ENCODE assay signal across 10 cellular contexts in the genomic region with DNA sequence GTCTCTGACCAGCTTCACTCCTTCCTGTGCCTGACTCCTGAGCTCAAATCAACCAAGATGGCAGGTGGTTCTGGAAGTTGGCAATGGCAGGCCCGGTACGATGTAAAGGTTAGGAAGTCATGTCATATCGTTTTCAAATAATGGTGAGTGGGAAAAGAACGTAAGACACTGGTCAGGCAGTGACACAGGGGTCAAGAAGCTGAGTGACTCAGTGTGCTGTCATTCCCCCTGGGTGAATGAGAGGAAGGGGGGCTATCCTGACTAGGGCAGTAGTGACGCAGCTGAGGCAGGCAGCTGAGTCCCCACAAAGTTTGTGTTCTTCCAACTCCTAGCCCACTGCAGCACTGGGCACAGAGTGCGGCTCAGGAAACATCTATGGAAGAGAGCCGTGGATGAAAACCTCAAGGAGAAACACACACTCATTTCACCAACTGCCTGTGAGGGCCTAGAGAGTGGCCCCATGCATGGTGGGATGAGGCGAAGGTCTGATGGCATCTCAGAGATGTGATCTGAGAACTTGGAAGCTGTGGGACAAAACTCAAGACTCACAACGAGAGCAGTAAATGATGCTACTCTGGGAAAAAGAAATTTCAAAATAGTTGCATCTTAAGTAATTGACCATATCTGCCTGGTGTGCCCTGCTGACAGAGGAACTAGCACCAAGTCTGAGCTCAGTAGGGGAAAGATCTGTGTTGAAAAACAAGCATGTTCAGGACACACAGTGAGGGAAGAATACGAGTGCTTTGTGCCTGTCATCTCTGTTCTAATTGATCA. TPM values are rescaled to one million over a fixed set of nuclear protein-coding genes. Genes with fewer than 3 reads are reported as not detected.
DNase-seq lines count a peak whose midpoint lies in the region; ATAC-seq and TF ChIP-seq lines count a peak whose summit lies in the region.
"Had no signal": no experiment of that assay in that cellular context is flagged by ENCODE, and none has a peak within 500 bp of the region (broad histone marks: within the 10 kb centered on the region; RNA-seq: fewer than 3 reads in every experiment).

No MANE protein-coding gene starts in this region.

- CTCF ChIA-PET in SK-N-SH (lab: Yijun Ruan, JAX): interaction anchor here (1.1 to 1.7 kb wide), 7 partner anchors 15 to 75 kb away, joined by 3 to 6 read pairs (median 3); a partner anchor contains a TSS

- no peak for ATAC-seq in GM19455 (IDR thresholded peaks at IDR 0.05; ENCODE audit: unreplicated experiment)

- peaks cover 3% of the 10 kb centered on the region in 2 experiments for H3K36me3 ChIP-seq in SK-N-SH (replicated peaks in 1 of 2; ENCODE audit: control insufficient read depth in 1 of 2, insufficient read depth in 2 of 2, low read length in 1 of 2)

- H3K4me3 ChIP-seq in SK-N-SH (ENCODE audit: low read depth in 2 of 2, low read length in 1 of 2): no peak overlapping the region
- H3K4me3 ChIP-seq in fibroblast of villous mesenchyme (ENCODE audit: low read depth, low read length): no peak overlapping the region

- DNase-seq in SK-N-SH (no peak), fibroblast of villous mesenchyme (ENCODE audit: low read depth) (peak; percentile 97), posterior vena cava (ENCODE audit: low spot score) (peak; percentile 89), mucosa of gallbladder (ENCODE audit: low spot score) (no peak), GDM1 (lab: John Stamatoyannopoulos, UW) (no peak), cerebellar cortex (ENCODE audit: low spot score) (no peak)
- DNase-seq: DMS79, NCI-H526 treated with DMSO at 0.1 percent for 48 hours had no signal

- H3K9me3 ChIP-seq in SK-N-SH: no peaks in the 10 kb centered on the region

- peaks cover 16% of the 10 kb centered on the region for H3F3A ChIP-seq in SK-N-SH (replicated peaks; ENCODE audit: insufficient read depth)

- TF ChIP-seq EP300 in SK-N-SH (IDR thresholded peaks at IDR 0.05; ENCODE audit: borderline replicate concordance in 1 of 2, low read depth in 1 of 2, low read length in 1 of 2): peak; percentile 48 to 97; a peak in 3 of 4 replicates

- H2AFZ ChIP-seq in SK-N-SH (ENCODE audit: low read depth): no peak overlapping the region

- peaks cover 26 to 41% of the 10 kb centered on the region in 2 experiments; a peak in 3 of 4 replicates for H3K4me1 ChIP-seq in SK-N-SH (ENCODE audit: control insufficient read depth in 1 of 2, insufficient read depth in 2 of 2, low read depth in 1 of 2, low read length in 1 of 2)

- peak overlapping the region; percentile 53 for H3K4me2 ChIP-seq in SK-N-SH

- POLR2A ChIA-PET in SK-N-SH (lab: Yijun Ruan, JAX): no interaction called here

- intact Hi-C loops in posterior vena cava (cut with DNase I): no loop called here

- H3K79me2 ChIP-seq in SK-N-SH (ENCODE audit: insufficient read depth): peaks cover 98% of the 10 kb centered on the region

- H3K27me3 ChIP-seq in SK-N-SH (ENCODE audit: insufficient read depth): no peaks in the 10 kb centered on the region

- TF ChIP-seq RAD21 in SK-N-SH (IDR thresholded peaks at IDR 0.05; ENCODE audit: low read length): no peak; the same call in 1 of the 2 replicates

- 26% methylated on average over 10 of the region's 10 CpGs for WGBS in SK-N-SH (ENCODE audit: low lambda C conversion rate)

- H3K9me2 ChIP-seq in SK-N-SH: no peaks in the 10 kb centered on the region

- peak overlapping the region; percentile 58 for H3K9ac ChIP-seq in SK-N-SH

- H4K20me1 ChIP-seq in SK-N-SH (ENCODE audit: insufficient read depth): no peaks in the 10 kb centered on the region; the same call in 1 of the 2 replicates

- H3K27ac ChIP-seq in C4-2B: peak overlapping the region; percentile 46
- peak overlapping the region; percentile 68 to 94 for H3K27ac ChIP-seq in SK-N-SH (ENCODE audit: low read depth in 2 of 2, low read length in 1 of 2)

- no peak for TF ChIP-seq CTCF in C4-2B (conservative IDR thresholded peaks at IDR 0.05)
- no peak for TF ChIP-seq CTCF in SK-N-SH (IDR thresholded peaks at IDR 0.05)
- no peak for TF ChIP-seq CTCF in fibroblast of villous mesenchyme (IDR thresholded peaks at IDR 0.05; ENCODE audit: insufficient read depth, low read depth, low read length)

TF ChIP-seq in SK-N-SH, 30 proteins besides CTCF, POLR2A, EP300 and RAD21 (continues in another document):
- peak; percentile 96 for TF ChIP-seq TCF12 (IDR thresholded peaks at IDR 0.05)
- TF ChIP-seq, protein P1, sequence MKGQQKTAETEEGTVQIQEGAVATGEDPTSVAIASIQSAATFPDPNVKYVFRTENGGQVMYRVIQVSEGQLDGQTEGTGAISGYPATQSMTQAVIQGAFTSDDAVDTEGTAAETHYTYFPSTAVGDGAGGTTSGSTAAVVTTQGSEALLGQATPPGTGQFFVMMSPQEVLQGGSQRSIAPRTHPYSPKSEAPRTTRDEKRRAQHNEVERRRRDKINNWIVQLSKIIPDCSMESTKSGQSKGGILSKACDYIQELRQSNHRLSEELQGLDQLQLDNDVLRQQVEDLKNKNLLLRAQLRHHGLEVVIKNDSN (IDR thresholded peaks at IDR 0.05; ENCODE audit: borderline replicate concordance, low read depth): no peak
- peak; percentile 100 for TF ChIP-seq JUND (IDR thresholded peaks at IDR 0.05)
- TF ChIP-seq GATA2 (CRISPR knock-in tag; IDR thresholded peaks at IDR 0.05): no peak
- peak; percentile 88 for TF ChIP-seq NFIC (IDR thresholded peaks at IDR 0.05; ENCODE audit: borderline replicate concordance)
- TF ChIP-seq CHD2 (IDR thresholded peaks at IDR 0.05; ENCODE audit: low read length, partially characterized antibody): no peak
- no peak for TF ChIP-seq RFX5 (IDR thresholded peaks at IDR 0.05; ENCODE audit: low read length)
- no peak for TF ChIP-seq MEF2A (IDR thresholded peaks at IDR 0.05; ENCODE audit: borderline replicate concordance, low read depth)
- TF ChIP-seq FOSL2 (IDR thresholded peaks at IDR 0.05; ENCODE audit: borderline replicate concordance, low read depth): peak; percentile 100
- TF ChIP-seq, protein P2, sequence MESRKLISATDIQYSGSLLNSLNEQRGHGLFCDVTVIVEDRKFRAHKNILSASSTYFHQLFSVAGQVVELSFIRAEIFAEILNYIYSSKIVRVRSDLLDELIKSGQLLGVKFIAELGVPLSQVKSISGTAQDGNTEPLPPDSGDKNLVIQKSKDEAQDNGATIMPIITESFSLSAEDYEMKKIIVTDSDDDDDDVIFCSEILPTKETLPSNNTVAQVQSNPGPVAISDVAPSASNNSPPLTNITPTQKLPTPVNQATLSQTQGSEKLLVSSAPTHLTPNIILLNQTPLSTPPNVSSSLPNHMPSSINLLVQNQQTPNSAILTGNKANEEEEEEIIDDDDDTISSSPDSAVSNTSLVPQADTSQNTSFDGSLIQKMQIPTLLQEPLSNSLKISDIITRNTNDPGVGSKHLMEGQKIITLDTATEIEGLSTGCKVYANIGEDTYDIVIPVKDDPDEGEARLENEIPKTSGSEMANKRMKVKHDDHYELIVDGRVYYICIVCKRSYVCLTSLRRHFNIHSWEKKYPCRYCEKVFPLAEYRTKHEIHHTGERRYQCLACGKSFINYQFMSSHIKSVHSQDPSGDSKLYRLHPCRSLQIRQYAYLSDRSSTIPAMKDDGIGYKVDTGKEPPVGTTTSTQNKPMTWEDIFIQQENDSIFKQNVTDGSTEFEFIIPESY (IDR thresholded peaks at IDR 0.05; ENCODE audit: borderline replicate concordance, low read depth): peak; percentile 85
- peak; percentile 85; the same call in 1 of the 2 replicates for TF ChIP-seq YY1 (IDR thresholded peaks at IDR 0.05; ENCODE audit: low read depth)
- TF ChIP-seq EZH2phosphoT487 (IDR thresholded peaks at IDR 0.05; ENCODE audit: borderline replicate concordance, low read depth): no peak
- TF ChIP-seq TEAD4 (IDR thresholded peaks at IDR 0.05; ENCODE audit: borderline replicate concordance, insufficient read depth): peak; percentile 93
- TF ChIP-seq MXI1 (IDR thresholded peaks at IDR 0.05; ENCODE audit: low read depth, low read length): no peak
- 0 out of 2 replicates have a peak, but pooled peaks have one; percentile 8 for TF ChIP-seq TAF1 (IDR thresholded peaks at IDR 0.05; ENCODE audit: borderline replicate concordance, low read depth, low read length)
- TF ChIP-seq, protein P3, sequence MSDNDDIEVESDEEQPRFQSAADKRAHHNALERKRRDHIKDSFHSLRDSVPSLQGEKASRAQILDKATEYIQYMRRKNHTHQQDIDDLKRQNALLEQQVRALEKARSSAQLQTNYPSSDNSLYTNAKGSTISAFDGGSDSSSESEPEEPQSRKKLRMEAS (IDR thresholded peaks at IDR 0.05; ENCODE audit: low read depth): no peak
- TF ChIP-seq, protein P4, sequence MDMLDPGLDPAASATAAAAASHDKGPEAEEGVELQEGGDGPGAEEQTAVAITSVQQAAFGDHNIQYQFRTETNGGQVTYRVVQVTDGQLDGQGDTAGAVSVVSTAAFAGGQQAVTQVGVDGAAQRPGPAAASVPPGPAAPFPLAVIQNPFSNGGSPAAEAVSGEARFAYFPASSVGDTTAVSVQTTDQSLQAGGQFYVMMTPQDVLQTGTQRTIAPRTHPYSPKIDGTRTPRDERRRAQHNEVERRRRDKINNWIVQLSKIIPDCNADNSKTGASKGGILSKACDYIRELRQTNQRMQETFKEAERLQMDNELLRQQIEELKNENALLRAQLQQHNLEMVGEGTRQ (IDR thresholded peaks at IDR 0.05; ENCODE audit: borderline replicate concordance, low read depth, low read length): no peak
- TF ChIP-seq ELF1 (IDR thresholded peaks at IDR 0.05): no peak
- TF ChIP-seq, protein P5, sequence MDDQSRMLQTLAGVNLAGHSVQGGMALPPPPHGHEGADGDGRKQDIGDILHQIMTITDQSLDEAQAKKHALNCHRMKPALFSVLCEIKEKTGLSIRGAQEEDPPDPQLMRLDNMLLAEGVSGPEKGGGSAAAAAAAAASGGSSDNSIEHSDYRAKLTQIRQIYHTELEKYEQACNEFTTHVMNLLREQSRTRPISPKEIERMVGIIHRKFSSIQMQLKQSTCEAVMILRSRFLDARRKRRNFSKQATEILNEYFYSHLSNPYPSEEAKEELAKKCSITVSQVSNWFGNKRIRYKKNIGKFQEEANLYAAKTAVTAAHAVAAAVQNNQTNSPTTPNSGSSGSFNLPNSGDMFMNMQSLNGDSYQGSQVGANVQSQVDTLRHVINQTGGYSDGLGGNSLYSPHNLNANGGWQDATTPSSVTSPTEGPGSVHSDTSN (IDR thresholded peaks at IDR 0.05): peak; percentile 89
- TF ChIP-seq SMC3 (IDR thresholded peaks at IDR 0.05; ENCODE audit: low read depth, low read length): no peak
- TF ChIP-seq RCOR1 (IDR thresholded peaks at IDR 0.05; ENCODE audit: low read length): no peak
- no peak for TF ChIP-seq GABPA (IDR thresholded peaks at IDR 0.05; ENCODE audit: low read depth)
- peak; percentile 76 for TF ChIP-seq FOXM1 (IDR thresholded peaks at IDR 0.05; ENCODE audit: low read depth)
- peak; percentile 98 for TF ChIP-seq RXRA (IDR thresholded peaks at IDR 0.05; ENCODE audit: borderline replicate concordance, low read depth)

RNA-seq across cellular contexts. Expression of a gene that starts 23.2 kb away (rescaled TPM):
- 22.9 and 23.5 TPM in 2 replicates for polyA plus RNA-seq in SK-N-SH (2012; rRNA removed)
- polyA plus RNA-seq in SK-N-SH (2012; cell fraction: cytosol; rRNA removed): 22.5 and 24.7 TPM in 2 replicates
- 14.7 and 18.0 TPM in 2 replicates for polyA plus RNA-seq in SK-N-SH (2012; cell fraction: nucleus; rRNA removed)
- total RNA-seq in fibroblast of villous mesenchyme: 33.2 and 35.4 TPM in 2 replicates
- total RNA-seq in posterior vena cava: 100 to 1,000 TPM; 106 to 129 TPM
- 80.3 TPM for total RNA-seq in mucosa of gallbladder

Comparison
In these comparisons a context has a peak if more than half of its experiments do, and no peak if none do; other contexts are left out.
1. DNase-seq: peak in fibroblast of villous mesenchyme (single experiment) and posterior vena cava (single experiment); none in SK-N-SH (single experiment), mucosa of gallbladder (single experiment), GDM1 (single experiment) and cerebellar cortex (single experiment).